ENCODE assay signal across 8 cellular contexts in the genomic region with DNA sequence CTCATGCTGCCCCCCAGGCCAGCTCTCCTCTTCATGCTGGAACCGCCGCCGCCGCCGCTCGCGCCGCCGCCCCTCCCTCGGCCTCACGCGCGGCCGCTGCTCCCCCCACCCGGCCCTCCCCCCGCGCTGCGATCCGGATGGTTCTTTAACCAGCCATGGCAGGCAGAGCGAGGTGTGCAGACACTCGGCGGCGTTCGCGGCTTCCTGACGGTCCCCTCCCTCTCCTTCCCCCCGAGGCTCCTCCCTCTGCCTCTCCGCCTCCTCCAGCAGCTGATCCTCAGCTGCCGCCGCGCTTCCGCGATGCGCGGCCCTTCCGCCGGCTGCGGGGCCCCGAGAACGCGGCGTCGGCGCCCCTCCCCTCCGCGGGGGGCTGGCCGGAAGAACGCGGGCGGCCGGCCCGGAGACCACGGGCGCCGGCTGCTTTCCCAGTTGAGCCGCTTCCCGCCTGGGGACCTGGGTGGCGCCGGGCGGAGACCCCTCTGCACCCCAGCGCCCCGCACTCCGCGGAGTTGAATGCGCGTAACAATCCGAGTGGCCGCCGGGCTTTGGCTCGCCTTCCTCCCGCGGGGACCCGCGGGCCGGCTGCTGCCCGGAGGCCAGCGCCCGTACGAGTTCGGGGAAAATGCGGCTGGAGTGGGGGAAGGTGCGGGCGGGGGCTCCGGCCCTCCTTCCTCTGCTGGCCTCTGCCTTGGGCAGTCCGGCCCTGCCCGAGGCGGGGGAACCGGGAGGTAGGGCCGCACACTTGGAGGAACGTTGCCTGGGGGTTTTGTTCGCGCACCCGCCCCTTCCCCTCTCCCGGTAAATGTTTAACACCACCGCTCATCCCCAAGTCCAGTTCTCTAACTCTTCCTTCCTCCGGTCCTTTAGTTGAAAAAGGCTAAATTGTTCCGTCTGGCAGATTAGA. TPM values are rescaled to one million over a fixed set of nuclear protein-coding genes. Genes with fewer than 3 reads are reported as not detected.
DNase-seq lines count a peak whose midpoint lies in the region; ATAC-seq and TF ChIP-seq lines count a peak whose summit lies in the region.

Gene DCAF5 (minus strand): TSS at position 176 of the 904 bp plus-strand sequence. CDS start 141 bp downstream, at position 35.

- H3K27me3 Mint-ChIP-seq in activated naive CD4-positive, alpha-beta T cell treated with anti-CD3 and anti-CD28 coated beads, Interleukin-2, amount 50 U/mL, for 24 hours: no peaks in the 10 kb centered on the region

- TF ChIP-seq CTCF in GM06990 (IDR thresholded peaks at IDR 0.05; ENCODE audit: insufficient read depth, low read length, poor library complexity, severe bottlenecking) (no peak), suprapubic skin (IDR thresholded peaks at IDR 0.05) (no peak)

- H3K27me3 ChIP-seq in GM06990 (replicated peaks; ENCODE audit: control insufficient read depth, insufficient read depth, low read length) (no peaks in the 10 kb centered on the region), suprapubic skin (no peaks in the 10 kb centered on the region)

- no peak for TF ChIP-seq EP300 in suprapubic skin (IDR thresholded peaks at IDR 0.05)

- peaks cover 7% of the 10 kb centered on the region for H3K36me3 Mint-ChIP-seq in activated naive CD4-positive, alpha-beta T cell treated with anti-CD3 and anti-CD28 coated beads, Interleukin-2, amount 50 U/mL, for 24 hours

- WGBS in suprapubic skin: under 1% methylated on average over 37 of the region's 97 CpGs

- ATAC-seq in HG02571 (IDR thresholded peaks at IDR 0.05; ENCODE audit: unreplicated experiment) (peak; percentile 87), SK-N-SH treated with all-trans-retinoic acid at 6 μM for 48 hours (peak; percentile 87)

- peak in 1 of 2 donors; percentile 58 for TF ChIP-seq POLR2A in suprapubic skin (IDR thresholded peaks at IDR 0.05)

- no peaks in the 10 kb centered on the region for H3K9me3 Mint-ChIP-seq in activated naive CD4-positive, alpha-beta T cell treated with anti-CD3 and anti-CD28 coated beads, Interleukin-2, amount 50 U/mL, for 24 hours

- peaks cover 2% of the 10 kb centered on the region for H3K36me3 ChIP-seq in GM06990 (ENCODE audit: control insufficient read depth, insufficient read depth, low read length)
- H3K36me3 ChIP-seq in suprapubic skin: peaks cover 5% of the 10 kb centered on the region

- peaks cover 35% of the 10 kb centered on the region for H3K4me1 Mint-ChIP-seq in activated naive CD4-positive, alpha-beta T cell treated with anti-CD3 and anti-CD28 coated beads, Interleukin-2, amount 50 U/mL, for 24 hours

- DNase-seq in GM06990 (ENCODE audit: extremely low read depth, insufficient read length): peak; percentile 92
- peak; percentile 95 for DNase-seq in NCI-H1092 treated with DMSO at 0.1 percent for 48 hours (lab: John Stamatoyannopoulos, UW)
- peak; percentile 87 for DNase-seq in globus pallidus (ENCODE audit: low spot score)
- peak; percentile 81 for DNase-seq in occipital lobe (lab: John Stamatoyannopoulos, UW)
- DNase-seq in suprapubic skin (ENCODE audit: low spot score in 2 of 2): peak; percentile 95 to 97

- peak within 1 kb of the TSS; percentile 93 for H3K4me3 Mint-ChIP-seq in activated naive CD4-positive, alpha-beta T cell treated with anti-CD3 and anti-CD28 coated beads, Interleukin-2, amount 50 U/mL, for 24 hours

- H3K4me3 ChIP-seq in GM06990 (replicated peaks; ENCODE audit: low read depth, low read length) (peak within 1 kb of the TSS; percentile 76), suprapubic skin (peak within 1 kb of the TSS; percentile 98)

- H3K4me1 ChIP-seq in suprapubic skin: peaks cover 44% of the 10 kb centered on the region

- no peaks in the 10 kb centered on the region for H3K9me3 ChIP-seq in suprapubic skin

- H3K27ac Mint-ChIP-seq in activated naive CD4-positive, alpha-beta T cell treated with anti-CD3 and anti-CD28 coated beads, Interleukin-2, amount 50 U/mL, for 24 hours: peak within 1 kb of the TSS; percentile 96

- H3K27ac ChIP-seq in suprapubic skin: peak within 1 kb of the TSS; percentile 94

TF ChIP-seq in SK-N-SH treated with all-trans-retinoic acid at 6 μM for 48 hours, 23 proteins besides CTCF, POLR2A, EP300 and RAD21:
- no peak for TF ChIP-seq GLIS3 (CRISPR knock-in tag; IDR thresholded peaks at IDR 0.05)
- peak; percentile 53; the same call in 1 of the 2 replicates for TF ChIP-seq TSHZ2 (CRISPR knock-in tag; IDR thresholded peaks at IDR 0.05)
- no peak for TF ChIP-seq ARNTL (CRISPR knock-in tag; IDR thresholded peaks at IDR 0.05; ENCODE audit: borderline replicate concordance, low read depth)
- 0 out of 2 replicates have a peak, but pooled peaks have one; percentile 66 for TF ChIP-seq CSDC2 (CRISPR knock-in tag; IDR thresholded peaks at IDR 0.05)
- TF ChIP-seq ZFP3 (CRISPR knock-in tag; IDR thresholded peaks at IDR 0.05): peak; percentile 75
- TF ChIP-seq OSR1 (CRISPR knock-in tag; IDR thresholded peaks at IDR 0.05): no peak

RNA-seq across cellular contexts. Expression of gene DCAF5, which starts in this region (rescaled TPM):
- 37.1 TPM for total RNA-seq in occipital lobe
- 10 to 100 TPM; 34.9 to 67.6 (median 48.1) TPM for total RNA-seq in suprapubic skin

Comparison
In these comparisons a context has a peak if more than half of its experiments do, and no peak if none do; other contexts are left out.
1. Peak in every context shown above with its lines: DNase-seq, ATAC-seq, H3K4me3 ChIP-seq and H3K27ac ChIP-seq.